Comparison of ENCODE assay signal across 17 cellular contexts in genomic region chr10:110840923-110841428, GRCh38. TPM values are rescaled to one million over a fixed set of nuclear protein-coding genes. Genes with fewer than 3 reads are reported as not detected.
DNase-seq lines count a peak whose midpoint lies in the region; ATAC-seq, FAIRE-seq and TF ChIP-seq lines count a peak whose summit lies in the region.
"Had no signal": no experiment of that assay in that cellular context is flagged by ENCODE, and none has a peak within 500 bp of the region (broad histone marks: within the 10 kb centered on the region; RNA-seq: fewer than 3 reads in every experiment).

No MANE protein-coding gene starts in this region.

- H3K9me3 Mint-ChIP-seq in stimulated activated naive CD8-positive, alpha-beta T cell treated with anti-CD3 and anti-CD28 coated beads, Interleukin-15, Interleukin-2, amounts not matched to agents 100 ng/mL and 50 ng/mL, for 24 hours = no peaks in the 10 kb centered on the region

- H3K4me1 Mint-ChIP-seq in stimulated activated naive CD8-positive, alpha-beta T cell treated with anti-CD3 and anti-CD28 coated beads, Interleukin-15, Interleukin-2, amounts not matched to agents 100 ng/mL and 50 ng/mL, for 24 hours (ENCODE audit: low read depth) = peaks cover 70% of the 10 kb centered on the region

- DNase-seq in GM12892 (ENCODE audit: insufficient read length) = no peak
- no peak for DNase-seq in RWPE1 (ENCODE audit: low spot score)
- peak in 1 of 2 donors; percentile 46 for DNase-seq in left colon
- DNase-seq in RCC 7860 (ENCODE audit: low spot score) = no peak
- no peak for DNase-seq in NCI-H510A (lab: John Stamatoyannopoulos, UW)
- no peak for DNase-seq in medulla oblongata (ENCODE audit: extremely low spot score)
- DNase-seq: activated naive CD4-positive, alpha-beta T cell; GOT3; hippocampal formation; kidney glomerular epithelial cell; NCI-H1694; NCI-H774; stimulated activated CD4-positive, alpha-beta T cell treated with anti-CD3 and anti-CD28 coated beads, Interleukin-12 subunit alpha, Interleukin-12 subunit beta, amount 100 ng/mL, for 4 hours had no signal

- TF ChIP-seq CTCF in RWPE1 (conservative IDR thresholded peaks at IDR 0.05; ENCODE audit: low read depth) = no peak

- TF ChIP-seq POLR2A in GM12892 (IDR thresholded peaks at IDR 0.05; ENCODE audit: low read depth, low read length) = no peak

- intact Hi-C loops in left colon (cut with DNase I, micrococcal nuclease) = no loop called here

- CTCF ChIA-PET in RWPE1 (lab: Yijun Ruan, JAX) = no interaction called here

- POLR2A ChIA-PET in RWPE1 (lab: Yijun Ruan, JAX; ENCODE audit: low non-redundant PET) = no interaction called here

- peak overlapping the region; percentile 86 for H3K27ac Mint-ChIP-seq in stimulated activated naive CD8-positive, alpha-beta T cell treated with anti-CD3 and anti-CD28 coated beads, Interleukin-15, Interleukin-2, amounts not matched to agents 100 ng/mL and 50 ng/mL, for 24 hours
- H3K27ac Mint-ChIP-seq: progenitor cell of endocrine pancreas, WTC11 had no signal

- FAIRE-seq in GM12892 (lab: Jason Lieb, UNC) (peak; percentile 70), RCC 7860 (lab: Jason Lieb, UNC) (no peak)

- H3K36me3 Mint-ChIP-seq in stimulated activated naive CD8-positive, alpha-beta T cell treated with anti-CD3 and anti-CD28 coated beads, Interleukin-15, Interleukin-2, amounts not matched to agents 100 ng/mL and 50 ng/mL, for 24 hours (ENCODE audit: low read depth) = no peaks in the 10 kb centered on the region
- H3K36me3 Mint-ChIP-seq: WTC11 had no signal

- ATAC-seq in left colon = peak; percentile 17

- H3K4me3 Mint-ChIP-seq in stimulated activated naive CD8-positive, alpha-beta T cell treated with anti-CD3 and anti-CD28 coated beads, Interleukin-15, Interleukin-2, amounts not matched to agents 100 ng/mL and 50 ng/mL, for 24 hours = no peak overlapping the region
- H3K4me3 Mint-ChIP-seq: WTC11 had no signal

- no peaks in the 10 kb centered on the region for H3K27me3 Mint-ChIP-seq in stimulated activated naive CD8-positive, alpha-beta T cell treated with anti-CD3 and anti-CD28 coated beads, Interleukin-15, Interleukin-2, amounts not matched to agents 100 ng/mL and 50 ng/mL, for 24 hours
- H3K27me3 Mint-ChIP-seq: progenitor cell of endocrine pancreas had no signal

- peak overlapping the region; percentile 57 for H3K27ac ChIP-seq in RWPE1
- H3K27ac ChIP-seq: C4-2B had no signal

RNA-seq across cellular contexts. Expression of gene PDCD4, which starts 30.8 kb away (rescaled TPM):
- 331 TPM for polyA plus RNA-seq in GM12892 (2012; ENCODE audit: missing spikeins)
- 100 to 1,000 TPM; 487 to 575 TPM for total RNA-seq in left colon
